In the genomic region with DNA sequence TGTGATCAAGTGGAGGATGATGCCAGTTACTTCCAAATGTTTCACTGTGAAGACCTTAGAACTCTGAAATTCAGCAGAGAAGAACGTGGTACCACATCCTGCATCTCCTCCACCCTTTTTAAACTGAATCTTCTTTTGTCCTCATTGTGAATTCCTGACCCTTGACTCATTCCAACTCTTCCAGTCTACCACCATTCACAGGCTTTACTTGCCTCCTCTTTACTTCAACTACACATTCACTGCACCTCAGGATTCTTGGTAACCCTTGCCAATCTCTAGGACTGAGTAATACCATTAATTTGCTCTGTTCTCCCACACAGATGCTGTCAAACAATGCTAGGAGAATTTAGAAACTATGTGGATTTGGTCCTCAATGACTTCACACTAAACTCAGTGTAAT, we compare ENCODE assay signal across 1 cellular context.
TF ChIP-seq lines count a peak whose summit lies in the region.

No MANE protein-coding gene starts in this region.

TF ChIP-seq in SK-N-SH, 30 proteins besides CTCF, POLR2A, EP300 and RAD21 (continued from another document):
- TF ChIP-seq, protein P1, sequence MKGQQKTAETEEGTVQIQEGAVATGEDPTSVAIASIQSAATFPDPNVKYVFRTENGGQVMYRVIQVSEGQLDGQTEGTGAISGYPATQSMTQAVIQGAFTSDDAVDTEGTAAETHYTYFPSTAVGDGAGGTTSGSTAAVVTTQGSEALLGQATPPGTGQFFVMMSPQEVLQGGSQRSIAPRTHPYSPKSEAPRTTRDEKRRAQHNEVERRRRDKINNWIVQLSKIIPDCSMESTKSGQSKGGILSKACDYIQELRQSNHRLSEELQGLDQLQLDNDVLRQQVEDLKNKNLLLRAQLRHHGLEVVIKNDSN (IDR thresholded peaks at IDR 0.05; ENCODE audit: borderline replicate concordance, low read depth), result no peak
- TF ChIP-seq RXRA (IDR thresholded peaks at IDR 0.05; ENCODE audit: borderline replicate concordance, low read depth) (peak; percentile 51; the same call in 1 of the 2 replicates), SMC3 (IDR thresholded peaks at IDR 0.05; ENCODE audit: low read depth, low read length) (no peak), JUND (IDR thresholded peaks at IDR 0.05) (peak; percentile 91), TEAD4 (IDR thresholded peaks at IDR 0.05; ENCODE audit: borderline replicate concordance, insufficient read depth) (peak; percentile 80), FOXM1 (IDR thresholded peaks at IDR 0.05; ENCODE audit: low read depth) (0 out of 2 replicates have a peak, but pooled peaks have one; percentile 33), TCF12 (IDR thresholded peaks at IDR 0.05) (peak; percentile 72)
- TF ChIP-seq, protein P2, sequence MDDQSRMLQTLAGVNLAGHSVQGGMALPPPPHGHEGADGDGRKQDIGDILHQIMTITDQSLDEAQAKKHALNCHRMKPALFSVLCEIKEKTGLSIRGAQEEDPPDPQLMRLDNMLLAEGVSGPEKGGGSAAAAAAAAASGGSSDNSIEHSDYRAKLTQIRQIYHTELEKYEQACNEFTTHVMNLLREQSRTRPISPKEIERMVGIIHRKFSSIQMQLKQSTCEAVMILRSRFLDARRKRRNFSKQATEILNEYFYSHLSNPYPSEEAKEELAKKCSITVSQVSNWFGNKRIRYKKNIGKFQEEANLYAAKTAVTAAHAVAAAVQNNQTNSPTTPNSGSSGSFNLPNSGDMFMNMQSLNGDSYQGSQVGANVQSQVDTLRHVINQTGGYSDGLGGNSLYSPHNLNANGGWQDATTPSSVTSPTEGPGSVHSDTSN (IDR thresholded peaks at IDR 0.05), result peak; percentile 75
- TF ChIP-seq, protein P3, sequence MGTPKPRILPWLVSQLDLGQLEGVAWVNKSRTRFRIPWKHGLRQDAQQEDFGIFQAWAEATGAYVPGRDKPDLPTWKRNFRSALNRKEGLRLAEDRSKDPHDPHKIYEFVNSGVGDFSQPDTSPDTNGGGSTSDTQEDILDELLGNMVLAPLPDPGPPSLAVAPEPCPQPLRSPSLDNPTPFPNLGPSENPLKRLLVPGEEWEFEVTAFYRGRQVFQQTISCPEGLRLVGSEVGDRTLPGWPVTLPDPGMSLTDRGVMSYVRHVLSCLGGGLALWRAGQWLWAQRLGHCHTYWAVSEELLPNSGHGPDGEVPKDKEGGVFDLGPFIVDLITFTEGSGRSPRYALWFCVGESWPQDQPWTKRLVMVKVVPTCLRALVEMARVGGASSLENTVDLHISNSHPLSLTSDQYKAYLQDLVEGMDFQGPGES (IDR thresholded peaks at IDR 0.05; ENCODE audit: low read depth, low read length), result no peak
- TF ChIP-seq, protein P4, sequence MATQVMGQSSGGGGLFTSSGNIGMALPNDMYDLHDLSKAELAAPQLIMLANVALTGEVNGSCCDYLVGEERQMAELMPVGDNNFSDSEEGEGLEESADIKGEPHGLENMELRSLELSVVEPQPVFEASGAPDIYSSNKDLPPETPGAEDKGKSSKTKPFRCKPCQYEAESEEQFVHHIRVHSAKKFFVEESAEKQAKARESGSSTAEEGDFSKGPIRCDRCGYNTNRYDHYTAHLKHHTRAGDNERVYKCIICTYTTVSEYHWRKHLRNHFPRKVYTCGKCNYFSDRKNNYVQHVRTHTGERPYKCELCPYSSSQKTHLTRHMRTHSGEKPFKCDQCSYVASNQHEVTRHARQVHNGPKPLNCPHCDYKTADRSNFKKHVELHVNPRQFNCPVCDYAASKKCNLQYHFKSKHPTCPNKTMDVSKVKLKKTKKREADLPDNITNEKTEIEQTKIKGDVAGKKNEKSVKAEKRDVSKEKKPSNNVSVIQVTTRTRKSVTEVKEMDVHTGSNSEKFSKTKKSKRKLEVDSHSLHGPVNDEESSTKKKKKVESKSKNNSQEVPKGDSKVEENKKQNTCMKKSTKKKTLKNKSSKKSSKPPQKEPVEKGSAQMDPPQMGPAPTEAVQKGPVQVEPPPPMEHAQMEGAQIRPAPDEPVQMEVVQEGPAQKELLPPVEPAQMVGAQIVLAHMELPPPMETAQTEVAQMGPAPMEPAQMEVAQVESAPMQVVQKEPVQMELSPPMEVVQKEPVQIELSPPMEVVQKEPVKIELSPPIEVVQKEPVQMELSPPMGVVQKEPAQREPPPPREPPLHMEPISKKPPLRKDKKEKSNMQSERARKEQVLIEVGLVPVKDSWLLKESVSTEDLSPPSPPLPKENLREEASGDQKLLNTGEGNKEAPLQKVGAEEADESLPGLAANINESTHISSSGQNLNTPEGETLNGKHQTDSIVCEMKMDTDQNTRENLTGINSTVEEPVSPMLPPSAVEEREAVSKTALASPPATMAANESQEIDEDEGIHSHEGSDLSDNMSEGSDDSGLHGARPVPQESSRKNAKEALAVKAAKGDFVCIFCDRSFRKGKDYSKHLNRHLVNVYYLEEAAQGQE (IDR thresholded peaks at IDR 0.05; ENCODE audit: low read depth, low read length), result 0 out of 2 replicates have a peak, but pooled peaks have one; percentile 30
- TF ChIP-seq, protein P5, sequence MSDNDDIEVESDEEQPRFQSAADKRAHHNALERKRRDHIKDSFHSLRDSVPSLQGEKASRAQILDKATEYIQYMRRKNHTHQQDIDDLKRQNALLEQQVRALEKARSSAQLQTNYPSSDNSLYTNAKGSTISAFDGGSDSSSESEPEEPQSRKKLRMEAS (IDR thresholded peaks at IDR 0.05; ENCODE audit: low read depth), result peak; percentile 56; the same call in 1 of the 2 replicates
